8 cellular contexts compared by ENCODE assay signal in the genomic region with DNA sequence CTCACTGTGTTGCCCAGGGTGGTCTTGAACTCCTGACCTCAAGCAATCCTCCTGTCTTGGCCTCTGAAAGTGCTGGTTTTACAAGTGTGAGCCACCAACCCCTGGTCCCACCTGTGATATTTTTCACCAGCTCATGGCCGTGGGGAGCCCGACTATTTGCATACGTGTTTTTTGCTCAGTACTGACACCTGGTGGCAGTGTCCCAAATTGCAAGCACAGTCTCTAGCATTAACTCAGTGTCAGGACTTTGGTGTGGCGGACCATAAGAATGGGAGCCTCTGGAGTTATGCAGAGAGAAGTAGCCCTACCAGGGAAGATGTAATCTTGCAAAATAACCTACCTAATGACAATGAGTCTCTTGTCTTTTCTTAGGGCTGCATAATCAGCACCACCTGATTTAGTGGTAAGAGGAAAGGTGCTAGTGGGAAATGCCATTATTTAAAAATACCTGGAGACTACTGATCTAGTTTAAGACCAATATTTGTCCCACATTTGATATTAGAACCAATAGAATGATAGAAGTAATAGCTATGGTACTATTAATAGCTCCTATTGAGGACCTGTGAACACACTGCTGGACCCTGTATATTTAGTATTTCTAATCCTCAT.
DNase-seq lines count a peak whose midpoint lies in the region; TF ChIP-seq lines count a peak whose summit lies in the region.

No MANE protein-coding gene starts in this region.

- H3K27ac ChIP-seq in fibroblast of lung (ENCODE audit: insufficient read depth, low read length): no peak overlapping the region
- no peak overlapping the region for H3K27ac ChIP-seq in substantia nigra (ENCODE audit: low read depth, low read length, poor library complexity, severe bottlenecking)

- no peaks in the 10 kb centered on the region for H3K79me2 ChIP-seq in fibroblast of lung (ENCODE audit: control insufficient read depth, insufficient read depth, low read length)

- no peak overlapping the region for H2AFZ ChIP-seq in fibroblast of lung (ENCODE audit: low read length)

- peak; percentile 26 to 41 for DNase-seq in activated CD4-positive, alpha-beta T cell treated with anti-CD3 and anti-CD28 coated beads for 24 hours (ENCODE audit: low read depth in 2 of 2)
- DNase-seq in activated CD4-positive, alpha-beta T cell treated with anti-CD3 and anti-CD28 coated beads for 1 hour: no peak
- DNase-seq in T-helper 9 cell (peak; percentile 13), fibroblast of lung (ENCODE audit: low read depth in 2 of 2) (no peak), Ammon's horn (ENCODE audit: low spot score) (no peak), substantia nigra (lab: John Stamatoyannopoulos, UW) (no peak), 8988T (no peak)
- DNase-seq in stimulated activated CD8-positive, alpha-beta memory T cell treated with anti-CD3 and anti-CD28 coated beads, Interleukin-15, amount 100 ng/mL, for 48 hours (ENCODE audit: low read depth in 2 of 2): peak; percentile 11 to 23

- no peaks in the 10 kb centered on the region for H3K27me3 ChIP-seq in fibroblast of lung (ENCODE audit: control insufficient read depth, insufficient read depth, low read length)

- H3K4me1 ChIP-seq in fibroblast of lung (ENCODE audit: control insufficient read depth, extremely low read depth, insufficient read depth, low read length): no peaks in the 10 kb centered on the region

- TF ChIP-seq CTCF in fibroblast of lung (conservative IDR thresholded peaks at IDR 0.05 in 1 of 2, IDR thresholded peaks at IDR 0.05 in 1 of 2; ENCODE audit: low read depth in 1 of 2, low read length in 2 of 2): peak; percentile 42 to 62

- H3K4me2 ChIP-seq in fibroblast of lung (ENCODE audit: extremely low read depth, insufficient read depth, low read length): no peak overlapping the region

- H4K20me1 ChIP-seq in fibroblast of lung (ENCODE audit: control insufficient read depth, extremely low read depth, insufficient read depth, low read length): no peaks in the 10 kb centered on the region

- no peak overlapping the region for H3K9ac ChIP-seq in fibroblast of lung (ENCODE audit: insufficient read depth, low read length)

- no peaks in the 10 kb centered on the region for H3K9me3 ChIP-seq in fibroblast of lung (ENCODE audit: control insufficient read depth, insufficient read depth, low read depth, low read length)

- H3K4me3 ChIP-seq in fibroblast of lung (replicated peaks in 1 of 4; ENCODE audit: control extremely low read depth in 1 of 4, insufficient read depth in 1 of 4, low read depth in 3 of 4, low read length in 4 of 4): no peak overlapping the region

- H3K36me3 ChIP-seq in fibroblast of lung (ENCODE audit: control insufficient read depth, insufficient read depth, low read length): no peaks in the 10 kb centered on the region

Comparison
In these comparisons a context has a peak if more than half of its experiments do, and no peak if none do; other contexts are left out.
1. DNase-seq: peak in activated CD4-positive, alpha-beta T cell treated with anti-CD3 and anti-CD28 coated beads for 24 hours (2 of 2), T-helper 9 cell (single experiment) and stimulated activated CD8-positive, alpha-beta memory T cell treated with anti-CD3 and anti-CD28 coated beads, Interleukin-15, amount 100 ng/mL, for 48 hours (2 of 2); none in activated CD4-positive, alpha-beta T cell treated with anti-CD3 and anti-CD28 coated beads for 1 hour (single experiment), fibroblast of lung (0 of 2), Ammon's horn (single experiment), substantia nigra (0 of 49) and 8988T (single experiment).